ENCODE assay signal across 8 cellular contexts in the genomic region with DNA sequence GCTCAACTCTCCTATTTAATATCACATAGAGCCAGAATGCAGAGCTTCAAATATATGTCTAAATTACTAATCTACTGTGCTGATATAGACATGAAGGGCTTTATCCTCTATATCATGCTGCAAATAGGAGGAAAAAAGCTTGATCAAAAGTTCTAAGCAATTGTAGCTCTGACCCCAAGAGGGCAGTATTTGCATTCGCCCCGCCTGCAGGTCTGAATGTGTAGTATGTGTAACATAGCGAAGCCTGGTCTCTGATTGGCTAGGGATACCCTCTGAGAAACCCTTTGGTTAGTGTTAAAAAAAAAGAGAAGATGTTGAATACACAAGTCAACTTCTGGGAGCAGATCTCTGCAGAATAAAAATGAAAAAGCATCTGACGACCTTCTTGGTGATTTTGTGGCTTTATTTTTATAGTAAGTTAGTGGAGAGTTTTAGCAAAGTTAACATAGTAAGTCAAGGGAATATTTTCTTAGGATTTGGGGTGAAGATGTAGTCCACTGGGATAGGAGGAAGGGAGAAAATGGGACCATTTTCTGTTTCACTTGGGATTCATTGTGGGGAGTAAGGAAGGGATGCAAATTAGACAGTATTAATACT.
DNase-seq lines count a peak whose midpoint lies in the region; ATAC-seq and TF ChIP-seq lines count a peak whose summit lies in the region.

No MANE protein-coding gene starts in this region.

- H3K36me3 ChIP-seq in CD8-positive, alpha-beta memory T cell (ENCODE audit: insufficient read depth, low read length) = no peaks in the 10 kb centered on the region

- no peaks in the 10 kb centered on the region for H3K9me3 ChIP-seq in CD8-positive, alpha-beta memory T cell (ENCODE audit: low read length)

- POLR2A ChIA-PET in CD8-positive, alpha-beta memory T cell (lab: Charles Lee) = no interaction called here

- no peak overlapping the region for H3K4me3 ChIP-seq in CD8-positive, alpha-beta memory T cell (ENCODE audit: low read length)
- no peak overlapping the region for H3K4me3 ChIP-seq in astrocyte of the cerebellum (ENCODE audit: low read depth, low read length)

- ATAC-seq in HG02938 (IDR thresholded peaks at IDR 0.05; ENCODE audit: unreplicated experiment) = peak; percentile 62
- no peak for ATAC-seq in left lobe of liver

- peaks cover 9 to 63% of the 10 kb centered on the region in 2 donors for H3K27me3 Mint-ChIP-seq in CD8-positive, alpha-beta memory T cell
- H3K27me3 Mint-ChIP-seq in neural crest cell (ENCODE audit: low read depth) = peaks cover 62% of the 10 kb centered on the region

- H3K4me3 Mint-ChIP-seq in CD8-positive, alpha-beta memory T cell = peak overlapping the region; percentile 47 to 64 (median 60)
- no peak overlapping the region for H3K4me3 Mint-ChIP-seq in neural crest cell

- peak; percentile 52 for TF ChIP-seq CTCF in astrocyte of the cerebellum (IDR thresholded peaks at IDR 0.05; ENCODE audit: low read depth, low read length, missing control alignments)
- peak; percentile 62 for TF ChIP-seq CTCF in neural crest cell (conservative IDR thresholded peaks at IDR 0.05)

- in situ Hi-C loops in astrocyte of the cerebellum (cut with HindIII; ENCODE audit: low sequenced_read_pairs) = no loop called here

- CTCF ChIA-PET in CD8-positive, alpha-beta memory T cell (lab: Charles Lee) = interaction anchor here (0.8 to 1.2 kb wide), 3 partner anchors 11 to 1028 kb away, joined by 3 to 4 read pairs (median 3); no protein-coding TSS in a partner anchor

- no peaks in the 10 kb centered on the region for H3K4me1 ChIP-seq in CD8-positive, alpha-beta memory T cell (ENCODE audit: insufficient read depth, low read length)

- DNase-seq in CD8-positive, alpha-beta memory T cell = peak in 3 of 5 donors; percentile 34 to 54 (median 42)
- DNase-seq in SKM-1 (lab: John Stamatoyannopoulos, UW; ENCODE audit: unreplicated experiment) = peak; percentile 21
- DNase-seq in astrocyte of the cerebellum (ENCODE audit: low read depth) = no peak
- DNase-seq in neural crest cell (ENCODE audit: low read depth, low spot score) = peak; percentile 4
- no peak for DNase-seq in AG20443 (ENCODE audit: low spot score)
- DNase-seq in left lobe of liver (ENCODE audit: low spot score) = no peak
- DNase-seq in DMS153 (lab: John Stamatoyannopoulos, UW) = no peak

- H3K27ac ChIP-seq in CD8-positive, alpha-beta memory T cell (ENCODE audit: low read depth, low read length) = no peak overlapping the region

- H3K4me1 Mint-ChIP-seq in CD8-positive, alpha-beta memory T cell = peaks cover 4 to 6% (median 6%) of the 10 kb centered on the region in 3 donors
- H3K4me1 Mint-ChIP-seq in neural crest cell = no peaks in the 10 kb centered on the region

- H3K9me3 Mint-ChIP-seq in CD8-positive, alpha-beta memory T cell = no peaks in the 10 kb centered on the region
- H3K9me3 Mint-ChIP-seq in neural crest cell = no peaks in the 10 kb centered on the region

- no peaks in the 10 kb centered on the region for H3K27me3 ChIP-seq in CD8-positive, alpha-beta memory T cell (ENCODE audit: insufficient read depth, low read length, poor library complexity, severe bottlenecking)

- H3K27ac Mint-ChIP-seq in CD8-positive, alpha-beta memory T cell = peak overlapping the region in 2 of 8 donors; percentile 11 to 42
- no peak overlapping the region for H3K27ac Mint-ChIP-seq in neural crest cell (ENCODE audit: unreplicated experiment)

- no peaks in the 10 kb centered on the region for H3K36me3 Mint-ChIP-seq in CD8-positive, alpha-beta memory T cell
- no peaks in the 10 kb centered on the region for H3K36me3 Mint-ChIP-seq in neural crest cell (ENCODE audit: low read depth)

Comparison
In these comparisons a context has a peak if more than half of its experiments do, and no peak if none do; other contexts are left out.
1. DNase-seq: peak in CD8-positive, alpha-beta memory T cell (3 of 5), SKM-1 (single experiment) and neural crest cell (single experiment); none in astrocyte of the cerebellum (single experiment), AG20443 (single experiment), left lobe of liver (single experiment) and DMS153 (single experiment).